In genomic region chr13:23656637-23657036, GRCh38 we compare ENCODE assay signal across 9 cellular contexts.
DNase-seq lines count a peak whose midpoint lies in the region; ATAC-seq, FAIRE-seq and TF ChIP-seq lines count a peak whose summit lies in the region.
"Had no signal": no experiment of that assay in that cellular context is flagged by ENCODE, and none has a peak within 500 bp of the region (broad histone marks: within the 10 kb centered on the region; RNA-seq: fewer than 3 reads in every experiment).

No MANE protein-coding gene starts in this region.

- peaks cover 9 to 14% of the 10 kb centered on the region in 2 donors for H3K27me3 Mint-ChIP-seq in stimulated activated naive B cell treated with anti-CD40 and anti-IgM and Interleukin-4, amounts not matched to agents 10 μg/mL and 1 μg/mL and 100 μg/mL, for 72 hours
- peaks cover 0 to 11% of the 10 kb centered on the region in 2 donors for H3K27me3 Mint-ChIP-seq in CD8-positive, alpha-beta memory T cell

- H3K4me3 Mint-ChIP-seq in stimulated activated naive B cell treated with anti-CD40 and anti-IgM and Interleukin-4, amounts not matched to agents 10 μg/mL and 1 μg/mL and 100 μg/mL, for 72 hours = no peak overlapping the region
- no peak overlapping the region for H3K4me3 Mint-ChIP-seq in CD8-positive, alpha-beta memory T cell
- H3K4me3 Mint-ChIP-seq: memory B cell had no signal

- H3K9me3 ChIP-seq in HEK293 (ENCODE audit: control insufficient read depth, insufficient read depth, low read depth, low read length) = no peaks in the 10 kb centered on the region
- H3K9me3 ChIP-seq in CD8-positive, alpha-beta memory T cell (ENCODE audit: low read length) = no peaks in the 10 kb centered on the region

- peaks cover 5 to 14% of the 10 kb centered on the region in 2 donors for H3K4me1 Mint-ChIP-seq in stimulated activated naive B cell treated with anti-CD40 and anti-IgM and Interleukin-4, amounts not matched to agents 10 μg/mL and 1 μg/mL and 100 μg/mL, for 72 hours
- H3K4me1 Mint-ChIP-seq in CD8-positive, alpha-beta memory T cell = peaks cover 11 to 24% (median 19%) of the 10 kb centered on the region in 3 donors

- peak; percentile 80 to 89 for ATAC-seq in stimulated activated naive B cell treated with anti-CD40 and anti-IgM and Interleukin-4, amounts not matched to agents 10 μg/mL and 1 μg/mL and 100 μg/mL, for 72 hours (replicated peaks)
- ATAC-seq in GM21529 (IDR thresholded peaks at IDR 0.05; ENCODE audit: unreplicated experiment) = no peak

- CTCF ChIA-PET in HEK293 (lab: Yijun Ruan, JAX) = interaction anchor here (0.6 kb wide), 1 partner anchor 92 kb away, joined by 4 read pairs; no protein-coding TSS in a partner anchor
- CTCF ChIA-PET in CD8-positive, alpha-beta memory T cell (lab: Charles Lee) = no interaction called here

- no peaks in the 10 kb centered on the region for H3K27me3 ChIP-seq in CD8-positive, alpha-beta memory T cell (ENCODE audit: insufficient read depth, low read length, poor library complexity, severe bottlenecking)

- no peak overlapping the region for H3K27ac Mint-ChIP-seq in stimulated activated naive B cell treated with anti-CD40 and anti-IgM and Interleukin-4, amounts not matched to agents 10 μg/mL and 1 μg/mL and 100 μg/mL, for 72 hours
- no peak overlapping the region for H3K27ac Mint-ChIP-seq in CD8-positive, alpha-beta memory T cell
- H3K27ac Mint-ChIP-seq: memory B cell had no signal

- DNase-seq in NCI-H510A treated with DMSO at 0.1 percent for 48 hours (lab: John Stamatoyannopoulos, UW) = peak; percentile 60
- no peak for DNase-seq in stimulated activated naive B cell treated with anti-CD40 and anti-IgM and Interleukin-4, amounts not matched to agents 10 μg/mL and 1 μg/mL and 100 μg/mL, for 72 hours
- no peak for DNase-seq in stimulated activated CD4-positive, alpha-beta T cell treated with anti-CD3 and anti-CD28 coated beads, Interleukin-4, amount 100 ng/mL, for 4 hours
- no peak for DNase-seq in CD8-positive, alpha-beta memory T cell
- DNase-seq: activated naive CD4-positive, alpha-beta T cell treated with anti-CD3 and anti-CD28 coated beads, Interleukin-2, amount 50 U/mL, for 16 hours had no signal

- no peak for TF ChIP-seq CTCF in HEK293 (tag by site-specific recombination; IDR thresholded peaks at IDR 0.05)

- H3K36me3 Mint-ChIP-seq in stimulated activated naive B cell treated with anti-CD40 and anti-IgM and Interleukin-4, amounts not matched to agents 10 μg/mL and 1 μg/mL and 100 μg/mL, for 72 hours = no peaks in the 10 kb centered on the region
- no peaks in the 10 kb centered on the region for H3K36me3 Mint-ChIP-seq in CD8-positive, alpha-beta memory T cell
- H3K36me3 Mint-ChIP-seq: memory B cell had no signal

- no peaks in the 10 kb centered on the region for H3K36me3 ChIP-seq in HEK293 (ENCODE audit: control insufficient read depth in 2 of 2, insufficient read depth in 1 of 2, low read length in 2 of 2)
- H3K36me3 ChIP-seq in CD8-positive, alpha-beta memory T cell (ENCODE audit: insufficient read depth, low read length) = no peaks in the 10 kb centered on the region

- peaks cover 2 to 3% of the 10 kb centered on the region in 2 donors for H3K9me3 Mint-ChIP-seq in stimulated activated naive B cell treated with anti-CD40 and anti-IgM and Interleukin-4, amounts not matched to agents 10 μg/mL and 1 μg/mL and 100 μg/mL, for 72 hours
- no peaks in the 10 kb centered on the region for H3K9me3 Mint-ChIP-seq in CD8-positive, alpha-beta memory T cell

- peak; percentile 94 for FAIRE-seq in endometrium (lab: Jason Lieb, UNC)

- POLR2A ChIA-PET in HEK293 (lab: Yijun Ruan, JAX) = no interaction called here
- POLR2A ChIA-PET in CD8-positive, alpha-beta memory T cell (lab: Charles Lee) = no interaction called here

- no peak overlapping the region for H3K4me3 ChIP-seq in HEK293 (ENCODE audit: low read depth, low read length)
- H3K4me3 ChIP-seq in CD8-positive, alpha-beta memory T cell (ENCODE audit: low read length) = no peak overlapping the region

- H3K4me1 ChIP-seq in HEK293 (ENCODE audit: control insufficient read depth, insufficient read depth, low read length) = peaks cover 7% of the 10 kb centered on the region
- no peaks in the 10 kb centered on the region for H3K4me1 ChIP-seq in CD8-positive, alpha-beta memory T cell (ENCODE audit: insufficient read depth, low read length)

- H3K27ac ChIP-seq in HEK293 (ENCODE audit: extremely low read depth, low read depth, low read length) = no peak overlapping the region
- no peak overlapping the region for H3K27ac ChIP-seq in CD8-positive, alpha-beta memory T cell (ENCODE audit: low read depth, low read length)

TF ChIP-seq in HEK293, 187 proteins besides CTCF, POLR2A, EP300 and RAD21:
- TF ChIP-seq ZNF610 (tag by site-specific recombination; IDR thresholded peaks at IDR 0.05; ENCODE audit: borderline replicate concordance) (no peak), ZNF23 (tag by site-specific recombination; IDR thresholded peaks at IDR 0.05; ENCODE audit: borderline replicate concordance) (no peak), EGR2 (tag by site-specific recombination; IDR thresholded peaks at IDR 0.05; ENCODE audit: low read depth) (0 out of 2 replicates have a peak, but pooled peaks have one; percentile 12), ZNF350 (tag by site-specific recombination; IDR thresholded peaks at IDR 0.05) (no peak), ZNF654 (tag by site-specific recombination; IDR thresholded peaks at IDR 0.05; ENCODE audit: low read depth) (no peak), FEZF1 (tag by site-specific recombination; IDR thresholded peaks at IDR 0.05) (peak; percentile 41; the same call in 1 of the 2 replicates), ZFHX2 (tag by site-specific recombination; conservative IDR thresholded peaks at IDR 0.05) (peak; percentile 37; the same call in 1 of the 2 replicates)
- TF ChIP-seq, protein P1, sequence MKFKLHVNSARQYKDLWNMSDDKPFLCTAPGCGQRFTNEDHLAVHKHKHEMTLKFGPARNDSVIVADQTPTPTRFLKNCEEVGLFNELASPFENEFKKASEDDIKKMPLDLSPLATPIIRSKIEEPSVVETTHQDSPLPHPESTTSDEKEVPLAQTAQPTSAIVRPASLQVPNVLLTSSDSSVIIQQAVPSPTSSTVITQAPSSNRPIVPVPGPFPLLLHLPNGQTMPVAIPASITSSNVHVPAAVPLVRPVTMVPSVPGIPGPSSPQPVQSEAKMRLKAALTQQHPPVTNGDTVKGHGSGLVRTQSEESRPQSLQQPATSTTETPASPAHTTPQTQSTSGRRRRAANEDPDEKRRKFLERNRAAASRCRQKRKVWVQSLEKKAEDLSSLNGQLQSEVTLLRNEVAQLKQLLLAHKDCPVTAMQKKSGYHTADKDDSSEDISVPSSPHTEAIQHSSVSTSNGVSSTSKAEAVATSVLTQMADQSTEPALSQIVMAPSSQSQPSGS (tag by site-specific recombination; IDR thresholded peaks at IDR 0.05; ENCODE audit: low read depth) = no peak
